ENCODE assay signal across 21 cellular contexts in genomic region chr6:139887275-139887674, GRCh38.
DNase-seq lines count a peak whose midpoint lies in the region; ATAC-seq and TF ChIP-seq lines count a peak whose summit lies in the region.
"Had no signal": no experiment of that assay in that cellular context is flagged by ENCODE, and none has a peak within 500 bp of the region (broad histone marks: within the 10 kb centered on the region; RNA-seq: fewer than 3 reads in every experiment).

No MANE protein-coding gene starts in this region.

- H3K4me3 ChIP-seq in mesendoderm (ENCODE audit: low read length) = no peak overlapping the region

- peak overlapping the region; percentile 60 for H3K18ac ChIP-seq in mesendoderm (ENCODE audit: low read length)

- peak overlapping the region; percentile 99 for H3K27ac Mint-ChIP-seq in WTC11
- H3K27ac Mint-ChIP-seq in T-helper 2 cell treated with Interferon-gamma antibody and Interleukin-4, amounts not matched to agents 5 μg/mL and 100 μg/mL, for 36 hours = no peak overlapping the region
- H3K27ac Mint-ChIP-seq in stimulated activated naive B cell treated with anti-CD40 and anti-IgM and Interleukin-4, amounts not matched to agents 10 μg/mL and 1 μg/mL and 100 μg/mL, for 72 hours = no peak overlapping the region
- H3K27ac Mint-ChIP-seq: CD14-positive monocyte had no signal

- H3K36me3 Mint-ChIP-seq in WTC11 = 0 out of 2 replicates have a peak, but pooled peaks cover 3% of the 10 kb centered on the region
- no peaks in the 10 kb centered on the region for H3K36me3 Mint-ChIP-seq in T-helper 2 cell treated with Interferon-gamma antibody and Interleukin-4, amounts not matched to agents 5 μg/mL and 100 μg/mL, for 36 hours (ENCODE audit: low read depth)
- no peaks in the 10 kb centered on the region for H3K36me3 Mint-ChIP-seq in stimulated activated naive B cell treated with anti-CD40 and anti-IgM and Interleukin-4, amounts not matched to agents 10 μg/mL and 1 μg/mL and 100 μg/mL, for 72 hours
- H3K36me3 Mint-ChIP-seq: CD14-positive monocyte had no signal

- H3K4ac ChIP-seq in mesendoderm (ENCODE audit: low read depth, low read length) = no peak overlapping the region

- H3K27ac ChIP-seq in mesendoderm (ENCODE audit: low read depth, low read length) = no peak overlapping the region
- H3K27ac ChIP-seq: 22Rv1 had no signal

- H2AK5ac ChIP-seq in mesendoderm (ENCODE audit: low read length) = no peak overlapping the region

- DNase-seq in DMS53 (lab: John Stamatoyannopoulos, UW) = peak; percentile 2
- DNase-seq in DMS53 treated with DMSO at 0.1 percent for 48 hours (lab: John Stamatoyannopoulos, UW; ENCODE audit: unreplicated experiment) = no peak
- no peak for DNase-seq in WTC11 (ENCODE audit: low spot score)
- DNase-seq in mesendoderm = no peak
- DNase-seq in T-helper 2 cell treated with Interferon-gamma antibody and Interleukin-4, amounts not matched to agents 5 μg/mL and 100 μg/mL, for 36 hours (ENCODE audit: low spot score) = no peak
- no peak for DNase-seq in SKM-1 (lab: John Stamatoyannopoulos, UW; ENCODE audit: unreplicated experiment)
- DNase-seq in stimulated activated naive B cell treated with anti-CD40 and anti-IgM and Interleukin-4, amounts not matched to agents 10 μg/mL and 1 μg/mL and 100 μg/mL, for 72 hours = no peak
- DNase-seq: AML-193, HCEC 1CT, KBM-7, MV-4-11, NCI-H187, NCI-H2107, NCI-H2227 treated with DMSO at 0.1 percent for 48 hours, NCI-H510A treated with DMSO at 0.1 percent for 48 hours, OCI-M1, SHP77 had no signal

- peak overlapping the region; percentile 78 for H2BK5ac ChIP-seq in mesendoderm (ENCODE audit: low read length)

- H4K5ac ChIP-seq in mesendoderm (ENCODE audit: low read length) = no peak overlapping the region

- POLR2A ChIA-PET in WTC11 (lab: Charles Lee) = interaction anchor here (2.2 kb wide), 1 partner anchor 513 kb away, joined by 18 read pairs; the partner anchor contains the start of gene CITED2

- no peak overlapping the region for H3K56ac ChIP-seq in mesendoderm (ENCODE audit: low read length)

- H4K8ac ChIP-seq in mesendoderm (ENCODE audit: low read depth, low read length) = no peak overlapping the region

- ATAC-seq in WTC11 = no peak
- no peak for ATAC-seq in stimulated activated naive B cell treated with anti-CD40 and anti-IgM and Interleukin-4, amounts not matched to agents 10 μg/mL and 1 μg/mL and 100 μg/mL, for 72 hours (replicated peaks)
- no peak for ATAC-seq in HG03521 (IDR thresholded peaks at IDR 0.05; ENCODE audit: unreplicated experiment)
- ATAC-seq: HepG2 had no signal

- no peaks in the 10 kb centered on the region for H3K9me3 Mint-ChIP-seq in WTC11
- H3K9me3 Mint-ChIP-seq in T-helper 2 cell treated with Interferon-gamma antibody and Interleukin-4, amounts not matched to agents 5 μg/mL and 100 μg/mL, for 36 hours = no peaks in the 10 kb centered on the region
- no peaks in the 10 kb centered on the region for H3K9me3 Mint-ChIP-seq in stimulated activated naive B cell treated with anti-CD40 and anti-IgM and Interleukin-4, amounts not matched to agents 10 μg/mL and 1 μg/mL and 100 μg/mL, for 72 hours

- H3K27me3 Mint-ChIP-seq in WTC11 (ENCODE audit: low read depth) = no peaks in the 10 kb centered on the region
- H3K27me3 Mint-ChIP-seq in T-helper 2 cell treated with Interferon-gamma antibody and Interleukin-4, amounts not matched to agents 5 μg/mL and 100 μg/mL, for 36 hours (ENCODE audit: low read depth) = peaks cover 5% of the 10 kb centered on the region
- no peaks in the 10 kb centered on the region for H3K27me3 Mint-ChIP-seq in stimulated activated naive B cell treated with anti-CD40 and anti-IgM and Interleukin-4, amounts not matched to agents 10 μg/mL and 1 μg/mL and 100 μg/mL, for 72 hours

- no peaks in the 10 kb centered on the region for H3K27me3 ChIP-seq in mesendoderm (ENCODE audit: insufficient read depth, low read length, poor library complexity)

- H3K4me1 ChIP-seq in mesendoderm (ENCODE audit: control insufficient read depth, low read depth, low read length) = peaks cover 12% of the 10 kb centered on the region

- H3K23ac ChIP-seq in mesendoderm (ENCODE audit: low read length) = no peak overlapping the region

- H2BK120ac ChIP-seq in mesendoderm (ENCODE audit: low read depth, low read length) = no peak overlapping the region

- H3K9ac ChIP-seq in mesendoderm (ENCODE audit: low read length) = no peak overlapping the region

- no peak overlapping the region for H2BK15ac ChIP-seq in mesendoderm (replicated peaks; ENCODE audit: low read depth)

- CTCF ChIA-PET in WTC11 (lab: Charles Lee) = interaction anchor here (1.7 to 2.4 kb wide), 2 partner anchors 52 to 513 kb away, joined by 5 to 9 read pairs; partner anchors contain the start of gene CITED2

- WGBS in mesendoderm (ENCODE audit: extremely low coverage, insufficient coverage, low lambda C conversion rate) = no CpG with 5 or more reads among the region's 3 CpGs

- H3K4me3 Mint-ChIP-seq in WTC11 = no peak overlapping the region
- no peak overlapping the region for H3K4me3 Mint-ChIP-seq in T-helper 2 cell treated with Interferon-gamma antibody and Interleukin-4, amounts not matched to agents 5 μg/mL and 100 μg/mL, for 36 hours
- H3K4me3 Mint-ChIP-seq in stimulated activated naive B cell treated with anti-CD40 and anti-IgM and Interleukin-4, amounts not matched to agents 10 μg/mL and 1 μg/mL and 100 μg/mL, for 72 hours = no peak overlapping the region
- H3K4me3 Mint-ChIP-seq: CD14-positive monocyte had no signal

- no peak overlapping the region for H3K4me2 ChIP-seq in mesendoderm (ENCODE audit: low read length)

- no peaks in the 10 kb centered on the region for H3K79me1 ChIP-seq in mesendoderm (ENCODE audit: low read length)

- peaks cover 81% of the 10 kb centered on the region for H3K4me1 Mint-ChIP-seq in WTC11
- H3K4me1 Mint-ChIP-seq in T-helper 2 cell treated with Interferon-gamma antibody and Interleukin-4, amounts not matched to agents 5 μg/mL and 100 μg/mL, for 36 hours (ENCODE audit: low read depth) = peaks cover under 1% of the 10 kb centered on the region
- peaks cover 7 to 17% of the 10 kb centered on the region in 2 donors for H3K4me1 Mint-ChIP-seq in stimulated activated naive B cell treated with anti-CD40 and anti-IgM and Interleukin-4, amounts not matched to agents 10 μg/mL and 1 μg/mL and 100 μg/mL, for 72 hours

- no peak for TF ChIP-seq CTCF in WTC11 (IDR thresholded peaks at IDR 0.05)

- H3K79me2 ChIP-seq in mesendoderm (ENCODE audit: control insufficient read depth, insufficient read depth, low read length) = no peaks in the 10 kb centered on the region

- H3K36me3 ChIP-seq in mesendoderm (ENCODE audit: control insufficient read depth, insufficient read depth, low read length) = no peaks in the 10 kb centered on the region

TF ChIP-seq in WTC11, 78 proteins besides CTCF, POLR2A, EP300 and RAD21 (continues in another document):
- no peak for TF ChIP-seq NFYB (CRISPR knock-in tag; conservative IDR thresholded peaks at IDR 0.05; ENCODE audit: low read depth)
- TF ChIP-seq NR1H2 (CRISPR knock-in tag; IDR thresholded peaks at IDR 0.05) = no peak
- TF ChIP-seq, protein P1, sequence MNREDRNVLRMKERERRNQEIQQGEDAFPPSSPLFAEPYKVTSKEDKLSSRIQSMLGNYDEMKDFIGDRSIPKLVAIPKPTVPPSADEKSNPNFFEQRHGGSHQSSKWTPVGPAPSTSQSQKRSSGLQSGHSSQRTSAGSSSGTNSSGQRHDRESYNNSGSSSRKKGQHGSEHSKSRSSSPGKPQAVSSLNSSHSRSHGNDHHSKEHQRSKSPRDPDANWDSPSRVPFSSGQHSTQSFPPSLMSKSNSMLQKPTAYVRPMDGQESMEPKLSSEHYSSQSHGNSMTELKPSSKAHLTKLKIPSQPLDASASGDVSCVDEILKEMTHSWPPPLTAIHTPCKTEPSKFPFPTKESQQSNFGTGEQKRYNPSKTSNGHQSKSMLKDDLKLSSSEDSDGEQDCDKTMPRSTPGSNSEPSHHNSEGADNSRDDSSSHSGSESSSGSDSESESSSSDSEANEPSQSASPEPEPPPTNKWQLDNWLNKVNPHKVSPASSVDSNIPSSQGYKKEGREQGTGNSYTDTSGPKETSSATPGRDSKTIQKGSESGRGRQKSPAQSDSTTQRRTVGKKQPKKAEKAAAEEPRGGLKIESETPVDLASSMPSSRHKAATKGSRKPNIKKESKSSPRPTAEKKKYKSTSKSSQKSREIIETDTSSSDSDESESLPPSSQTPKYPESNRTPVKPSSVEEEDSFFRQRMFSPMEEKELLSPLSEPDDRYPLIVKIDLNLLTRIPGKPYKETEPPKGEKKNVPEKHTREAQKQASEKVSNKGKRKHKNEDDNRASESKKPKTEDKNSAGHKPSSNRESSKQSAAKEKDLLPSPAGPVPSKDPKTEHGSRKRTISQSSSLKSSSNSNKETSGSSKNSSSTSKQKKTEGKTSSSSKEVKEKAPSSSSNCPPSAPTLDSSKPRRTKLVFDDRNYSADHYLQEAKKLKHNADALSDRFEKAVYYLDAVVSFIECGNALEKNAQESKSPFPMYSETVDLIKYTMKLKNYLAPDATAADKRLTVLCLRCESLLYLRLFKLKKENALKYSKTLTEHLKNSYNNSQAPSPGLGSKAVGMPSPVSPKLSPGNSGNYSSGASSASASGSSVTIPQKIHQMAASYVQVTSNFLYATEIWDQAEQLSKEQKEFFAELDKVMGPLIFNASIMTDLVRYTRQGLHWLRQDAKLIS (CRISPR knock-in tag; IDR thresholded peaks at IDR 0.05; ENCODE audit: borderline replicate concordance) = no peak
- no peak for TF ChIP-seq FOXJ3 (CRISPR knock-in tag; IDR thresholded peaks at IDR 0.05; ENCODE audit: borderline replicate concordance)
- TF ChIP-seq ZBTB21 (CRISPR knock-in tag; IDR thresholded peaks at IDR 0.05; ENCODE audit: borderline replicate concordance) = no peak
